37 cellular contexts compared by ENCODE assay signal in the genomic region with DNA sequence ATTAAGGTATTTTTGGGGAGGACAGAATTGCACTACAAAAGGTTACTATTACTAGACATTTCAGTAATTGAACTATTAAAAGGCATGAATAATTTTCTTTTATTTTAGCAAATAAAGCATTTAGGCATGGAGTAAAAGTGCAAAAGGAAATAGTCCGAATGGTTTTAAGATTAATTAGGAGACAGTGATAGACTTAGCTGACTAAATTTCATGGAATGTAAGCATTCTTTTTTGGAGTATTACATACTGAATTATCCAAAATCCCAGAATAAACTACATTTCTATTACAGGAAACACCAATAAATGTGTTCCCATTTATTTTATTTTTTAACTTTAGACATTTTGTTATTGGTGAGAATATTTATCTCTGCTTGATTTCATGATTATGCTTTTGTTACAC.
"Had no signal": no experiment of that assay in that cellular context is flagged by ENCODE, and none has a peak within 500 bp of the region (broad histone marks: within the 10 kb centered on the region; RNA-seq: fewer than 3 reads in every experiment).

No MANE protein-coding gene starts in this region.

- H3K36me3 Mint-ChIP-seq: activated CD8-positive, alpha-beta memory T cell treated with anti-CD3 and anti-CD28 coated beads, Interleukin-2, amount 10 ng/mL, durations not matched to agents 7 days and 5 days; activated naive CD4-positive, alpha-beta T cell treated with anti-CD3 and anti-CD28 coated beads, Interleukin-2, amount 50 U/mL, for 72 hours; activated naive CD8-positive, alpha-beta T cell treated with anti-CD3 and anti-CD28 coated beads for 36 hours; brain had no signal

- ATAC-seq: activated CD4-positive, alpha-beta T cell treated with anti-CD3 and anti-CD28 coated beads for 36 hours; activated CD4-positive, CD25-positive, alpha-beta regulatory T cell treated with anti-CD3 and anti-CD28 coated beads, Interleukin-2, amount 50 U/mL, for 24 hours; activated CD8-positive, alpha-beta memory T cell treated with anti-CD3 and anti-CD28 coated beads, Interleukin-2, amount 10 ng/mL, durations not matched to agents 7 days and 5 days; activated CD8-positive, alpha-beta T cell treated with anti-CD3 and anti-CD28 coated beads, Interleukin-2, amount 10 ng/mL, durations not matched to agents 7 days and 5 days; activated naive CD4-positive, alpha-beta T cell treated with anti-CD3 and anti-CD28 coated beads, Interleukin-2, amount 50 U/mL, for 72 hours; activated T-helper 17 cell treated with anti-CD3 and anti-CD28 coated beads, Interleukin-2, amount 50 U/mL, for 72 hours had no signal

- H3K4me1 Mint-ChIP-seq: activated CD4-positive, alpha-beta memory T cell treated with anti-CD3 and anti-CD28 coated beads, Interleukin-2, amount 10 ng/mL, durations not matched to agents 7 days and 5 days; activated CD4-positive, alpha-beta T cell treated with anti-CD3 and anti-CD28 coated beads for 36 hours; activated CD4-positive, alpha-beta T cell treated with anti-CD3 and anti-CD28 coated beads, Interleukin-2, amount 10 ng/mL, durations not matched to agents 7 days and 5 days; activated CD8-positive, alpha-beta memory T cell treated with anti-CD3 and anti-CD28 coated beads, Interleukin-2, amount 10 ng/mL, durations not matched to agents 7 days and 5 days; activated naive CD8-positive, alpha-beta T cell treated with anti-CD3 and anti-CD28 coated beads for 36 hours; activated T-helper 17 cell treated with anti-CD3 and anti-CD28 coated beads, Interleukin-2, amount 50 U/mL, for 72 hours; central memory CD8-positive, alpha-beta T cell had no signal

- H3K4me3 Mint-ChIP-seq: activated CD4-positive, alpha-beta memory T cell treated with anti-CD3 and anti-CD28 coated beads, Interleukin-2, amount 10 ng/mL, durations not matched to agents 7 days and 5 days; activated CD4-positive, alpha-beta T cell treated with anti-CD3 and anti-CD28 coated beads for 36 hours; activated CD4-positive, alpha-beta T cell treated with anti-CD3 and anti-CD28 coated beads, Interleukin-2, amount 10 ng/mL, durations not matched to agents 7 days and 5 days; activated CD8-positive, alpha-beta memory T cell treated with anti-CD3 and anti-CD28 coated beads, Interleukin-2, amount 10 ng/mL, durations not matched to agents 7 days and 5 days; activated CD8-positive, alpha-beta T cell treated with anti-CD3 and anti-CD28 coated beads, Interleukin-2, amount 10 ng/mL, durations not matched to agents 7 days and 5 days; activated naive CD4-positive, alpha-beta T cell treated with anti-CD3 and anti-CD28 coated beads for 36 hours; activated naive CD8-positive, alpha-beta T cell treated with anti-CD3 and anti-CD28 coated beads for 36 hours; activated T-cell treated with anti-CD3 and anti-CD28 coated beads, Interleukin-2, amount 50 U/mL, for 24 hours; activated T-helper 17 cell treated with anti-CD3 and anti-CD28 coated beads, Interleukin-2, amount 50 U/mL, for 72 hours; brain; central memory CD8-positive, alpha-beta T cell; T-helper 1 cell treated with Interleukin-12 subunit alpha and Interleukin-12 subunit beta and Interleukin-4 antibody, amounts not matched to agents 30 μg/mL and 1 μg/mL, for 36 hours; T-helper 2 cell treated with Interferon-gamma antibody and Interleukin-4, amounts not matched to agents 5 μg/mL and 100 μg/mL, for 36 hours had no signal

- DNase-seq: activated CD4-positive, alpha-beta memory T cell treated with anti-CD3 and anti-CD28 coated beads, Interleukin-2, amount 10 ng/mL, durations not matched to agents 7 days and 5 days; activated CD4-positive, alpha-beta T cell treated with anti-CD3 and anti-CD28 coated beads for 1 hour; activated CD4-positive, alpha-beta T cell treated with anti-CD3 and anti-CD28 coated beads for 36 hours; activated CD4-positive, alpha-beta T cell treated with anti-CD3 and anti-CD28 coated beads for 48 hours; activated CD4-positive, alpha-beta T cell treated with anti-CD3 and anti-CD28 coated beads, Interleukin-2, amount 10 ng/mL, durations not matched to agents 7 days and 5 days; activated CD4-positive, alpha-beta T cell treated with anti-CD3 and anti-CD28 coated beads, Interleukin-2, amount 50 U/mL, for 48 hours; activated CD4-positive, CD25-positive, alpha-beta regulatory T cell; activated CD8-positive, alpha-beta memory T cell treated with anti-CD3 and anti-CD28 coated beads for 24 hours; activated CD8-positive, alpha-beta memory T cell treated with anti-CD3 and anti-CD28 coated beads, Interleukin-2, amount 10 ng/mL, durations not matched to agents 7 days and 5 days; activated CD8-positive, alpha-beta memory T cell treated with anti-CD3 and anti-CD28 coated beads, Interleukin-2, amount 50 U/mL, for 48 hours; activated CD8-positive, alpha-beta T cell treated with anti-CD3 and anti-CD28 coated beads, Interleukin-2, amount 10 ng/mL, durations not matched to agents 7 days and 5 days; activated effector memory CD4-positive, alpha-beta T cell treated with anti-CD3 and anti-CD28 coated beads, Interleukin-2, amount 50 U/mL, for 16 hours; activated gamma-delta T cell treated with Interleukin-2 at 50 U/mL for 16 hours; activated naive CD4-positive, alpha-beta T cell; activated naive CD4-positive, alpha-beta T cell treated with anti-CD3 and anti-CD28 coated beads for 36 hours; activated naive CD4-positive, alpha-beta T cell treated with anti-CD3 and anti-CD28 coated beads, Interleukin-2, amount 50 U/mL, for 16 hours; activated naive CD8-positive, alpha-beta T cell treated with anti-CD3 and anti-CD28 coated beads for 36 hours; activated T-cell treated with anti-CD3 and anti-CD28 coated beads, Interleukin-2, amount 50 U/mL, for 24 hours; activated T-cell treated with anti-CD3 and anti-CD28 coated beads, Interleukin-2, amount 50 U/mL, for 48 hours; amygdala; anterior cingulate cortex; caudate nucleus; cerebellar nuclear complex; T-helper 1 cell; T-helper 2 cell; T-helper 9 cell had no signal

- FAIRE-seq: bronchial epithelial cell, TTC549 had no signal

- H3K9me3 ChIP-seq: ascending aorta had no signal

- H3K27ac Mint-ChIP-seq: activated CD4-positive, alpha-beta memory T cell treated with anti-CD3 and anti-CD28 coated beads, Interleukin-2, amount 10 ng/mL, durations not matched to agents 7 days and 5 days; activated CD4-positive, alpha-beta T cell treated with anti-CD3 and anti-CD28 coated beads for 36 hours; activated CD4-positive, alpha-beta T cell treated with anti-CD3 and anti-CD28 coated beads, Interleukin-2, amount 10 ng/mL, durations not matched to agents 7 days and 5 days; activated CD8-positive, alpha-beta memory T cell treated with anti-CD3 and anti-CD28 coated beads, Interleukin-2, amount 10 ng/mL, durations not matched to agents 7 days and 5 days; activated CD8-positive, alpha-beta T cell treated with anti-CD3 and anti-CD28 coated beads, Interleukin-2, amount 10 ng/mL, durations not matched to agents 7 days and 5 days; activated naive CD4-positive, alpha-beta T cell treated with anti-CD3 and anti-CD28 coated beads for 36 hours; activated naive CD4-positive, alpha-beta T cell treated with anti-CD3 and anti-CD28 coated beads, Interleukin-2, amount 50 U/mL, for 72 hours; activated naive CD8-positive, alpha-beta T cell treated with anti-CD3 and anti-CD28 coated beads for 36 hours; activated T-cell treated with anti-CD3 and anti-CD28 coated beads, Interleukin-2, amount 50 U/mL, for 24 hours; activated T-helper 17 cell treated with anti-CD3 and anti-CD28 coated beads, Interleukin-2, amount 50 U/mL, for 72 hours; brain; T-helper 1 cell treated with Interleukin-12 subunit alpha and Interleukin-12 subunit beta and Interleukin-4 antibody, amounts not matched to agents 30 μg/mL and 1 μg/mL, for 36 hours; T-helper 2 cell treated with Interferon-gamma antibody and Interleukin-4, amounts not matched to agents 5 μg/mL and 100 μg/mL, for 36 hours had no signal

- H3K27me3 ChIP-seq: ascending aorta, cardiac muscle cell had no signal

- H3K4me3 ChIP-seq: ascending aorta, cardiac muscle cell had no signal

- H3K27ac ChIP-seq: ascending aorta, cardiac muscle cell had no signal

- H3K36me3 ChIP-seq: ascending aorta, cardiac muscle cell had no signal

- H3K9me3 Mint-ChIP-seq: activated CD4-positive, alpha-beta memory T cell treated with anti-CD3 and anti-CD28 coated beads, Interleukin-2, amount 10 ng/mL, durations not matched to agents 7 days and 5 days; activated CD4-positive, alpha-beta T cell treated with anti-CD3 and anti-CD28 coated beads, Interleukin-2, amount 10 ng/mL, durations not matched to agents 7 days and 5 days; activated naive CD4-positive, alpha-beta T cell treated with anti-CD3 and anti-CD28 coated beads for 36 hours; activated naive CD4-positive, alpha-beta T cell treated with anti-CD3 and anti-CD28 coated beads, Interleukin-2, amount 50 U/mL, for 72 hours; activated naive CD8-positive, alpha-beta T cell treated with anti-CD3 and anti-CD28 coated beads for 36 hours; activated T-cell treated with anti-CD3 and anti-CD28 coated beads, Interleukin-2, amount 50 U/mL, for 24 hours; activated T-helper 17 cell treated with anti-CD3 and anti-CD28 coated beads, Interleukin-2, amount 50 U/mL, for 72 hours; brain; central memory CD8-positive, alpha-beta T cell; T-helper 1 cell treated with Interleukin-12 subunit alpha and Interleukin-12 subunit beta and Interleukin-4 antibody, amounts not matched to agents 30 μg/mL and 1 μg/mL, for 36 hours; T-helper 2 cell treated with Interferon-gamma antibody and Interleukin-4, amounts not matched to agents 5 μg/mL and 100 μg/mL, for 36 hours had no signal

- H3K4me1 ChIP-seq: ascending aorta had no signal
